Comparison of ENCODE assay signal across 24 cellular contexts in genomic region chr9:34876096-34876495, GRCh38.
"Had no signal": no experiment of that assay in that cellular context is flagged by ENCODE, and none has a peak within 500 bp of the region (broad histone marks: within the 10 kb centered on the region; RNA-seq: fewer than 3 reads in every experiment).

No MANE protein-coding gene starts in this region.

- DNase-seq: dorsolateral prefrontal cortex; effector CD4-positive, alpha-beta T cell; esophagus squamous epithelium; hypothalamus; immature natural killer cell; islet precursor cell; left ventricle myocardium superior; lower lobe of right lung; natural killer cell; occipital lobe; ovary; posterior cingulate gyrus; psoas muscle; right cardiac atrium; spleen; stimulated activated CD4-positive, alpha-beta T cell treated with anti-CD3 and anti-CD28 coated beads, Interleukin-4, amount 100 ng/mL, for 4 hours; upper lobe of right lung had no signal

- H3K36me3 Mint-ChIP-seq: immature natural killer cell; memory B cell; natural killer cell; stimulated activated memory B cell treated with anti-CD40 and anti-IgM and Interleukin-4, amounts not matched to agents 10 μg/mL and 1 μg/mL and 100 μg/mL, for 72 hours had no signal

- H3K9me3 ChIP-seq: esophagus squamous epithelium, lower lobe of right lung, ovary, psoas muscle, spleen, thoracic aorta, tibial nerve, upper lobe of right lung, vagina had no signal

- H3K4me1 ChIP-seq: esophagus squamous epithelium, lower lobe of right lung, psoas muscle, spleen, tibial nerve, upper lobe of right lung, vagina had no signal

- H3K4me3 ChIP-seq: dorsolateral prefrontal cortex, esophagus squamous epithelium, lower lobe of right lung, ovary, psoas muscle, skin epidermis, spleen, thoracic aorta, tibial nerve, upper lobe of right lung, vagina had no signal

- H3K27ac Mint-ChIP-seq: immature natural killer cell; memory B cell; natural killer cell; stimulated activated memory B cell treated with anti-CD40 and anti-IgM and Interleukin-4, amounts not matched to agents 10 μg/mL and 1 μg/mL and 100 μg/mL, for 72 hours; stimulated activated naive CD8-positive, alpha-beta T cell treated with anti-CD3 and anti-CD28 coated beads, Interleukin-15, Interleukin-2, amounts not matched to agents 100 ng/mL and 50 ng/mL, for 24 hours had no signal

- H3K36me3 ChIP-seq: esophagus squamous epithelium, lower lobe of right lung, ovary, spleen, thoracic aorta, tibial nerve, upper lobe of right lung, vagina had no signal

- H3K9me3 Mint-ChIP-seq: memory B cell; natural killer cell; stimulated activated naive CD8-positive, alpha-beta T cell treated with anti-CD3 and anti-CD28 coated beads, Interleukin-15, Interleukin-2, amounts not matched to agents 100 ng/mL and 50 ng/mL, for 24 hours had no signal

- H3K27ac ChIP-seq: dorsolateral prefrontal cortex, esophagus squamous epithelium, lower lobe of right lung, ovary, psoas muscle, skin epidermis, spleen, thoracic aorta, tibial nerve, upper lobe of right lung, vagina had no signal

- H3K4me3 Mint-ChIP-seq: immature natural killer cell; memory B cell; natural killer cell; stimulated activated memory B cell treated with anti-CD40 and anti-IgM and Interleukin-4, amounts not matched to agents 10 μg/mL and 1 μg/mL and 100 μg/mL, for 72 hours; stimulated activated naive CD8-positive, alpha-beta T cell treated with anti-CD3 and anti-CD28 coated beads, Interleukin-15, Interleukin-2, amounts not matched to agents 100 ng/mL and 50 ng/mL, for 24 hours had no signal

- H3K4me1 Mint-ChIP-seq: immature natural killer cell; memory B cell; natural killer cell; stimulated activated memory B cell treated with anti-CD40 and anti-IgM and Interleukin-4, amounts not matched to agents 10 μg/mL and 1 μg/mL and 100 μg/mL, for 72 hours had no signal

- H3K27me3 ChIP-seq: ovary, tibial nerve, upper lobe of right lung, vagina had no signal
